ENCODE assay signal across 8 cellular contexts in genomic region chr22:42500164-42500835, GRCh38. TPM values are rescaled to one million over a fixed set of nuclear protein-coding genes. Genes with fewer than 3 reads are reported as not detected.
DNase-seq lines count a peak whose midpoint lies in the region; ATAC-seq and TF ChIP-seq lines count a peak whose summit lies in the region.

No MANE protein-coding gene starts in this region.

- H3K27ac ChIP-seq in RWPE2 (ENCODE audit: poor library complexity, severe bottlenecking) (no peak overlapping the region), prostate gland (peak overlapping the region; percentile 78 to 80)

- peak overlapping the region in 1 of 2 donors; percentile 36 for H3K27ac Mint-ChIP-seq in activated naive CD4-positive, alpha-beta T cell treated with anti-CD3 and anti-CD28 coated beads, Interleukin-2, amount 50 U/mL, for 72 hours
- H3K27ac Mint-ChIP-seq in type B pancreatic cell = no peak overlapping the region

- H3K4me1 Mint-ChIP-seq in type B pancreatic cell (ENCODE audit: unreplicated experiment) = peaks cover 13% of the 10 kb centered on the region

- H3K9me3 ChIP-seq in RWPE2 (ENCODE audit: severe bottlenecking) = no peaks in the 10 kb centered on the region
- H3K9me3 ChIP-seq in prostate gland = no peaks in the 10 kb centered on the region

- WGBS in prostate gland = 2% methylated on average over 44 of the region's 55 CpGs

- no peaks in the 10 kb centered on the region for H3K36me3 Mint-ChIP-seq in activated naive CD4-positive, alpha-beta T cell treated with anti-CD3 and anti-CD28 coated beads, Interleukin-2, amount 50 U/mL, for 72 hours
- H3K36me3 Mint-ChIP-seq in type B pancreatic cell = no peaks in the 10 kb centered on the region

- peak; percentile 88 for TF ChIP-seq POLR2A in prostate gland (IDR thresholded peaks at IDR 0.05)

- no peak for TF ChIP-seq CTCF in GM12875 (IDR thresholded peaks at IDR 0.05; ENCODE audit: borderline replicate concordance, insufficient read depth, low read depth, low read length)
- TF ChIP-seq CTCF in RWPE2 (IDR thresholded peaks at IDR 0.05; ENCODE audit: poor library complexity, severe bottlenecking) = no peak
- peak in 1 of 4 experiments; percentile 39 for TF ChIP-seq CTCF in prostate gland (IDR thresholded peaks at IDR 0.05)
- no peak for TF ChIP-seq CTCF in type B pancreatic cell (conservative IDR thresholded peaks at IDR 0.05)

- peak overlapping the region; percentile 39 for H3K4me3 ChIP-seq in GM12875 (ENCODE audit: low read depth, low read length)
- H3K4me3 ChIP-seq in RWPE2 (ENCODE audit: severe bottlenecking) = peak overlapping the region; percentile 10
- H3K4me3 ChIP-seq in prostate gland = peak overlapping the region; percentile 46 to 47

- DNase-seq in RWPE2 (ENCODE audit: low spot score) (peak; percentile 79), head of caudate nucleus (peak; percentile 75 to 96 (median 90)), prostate gland (ENCODE audit: low spot score) (peak; percentile 86), type B pancreatic cell (ENCODE audit: extremely low spot score, unreplicated experiment) (peak; percentile 75), NCI-H1105 treated with DMSO at 0.1 percent for 48 hours (lab: John Stamatoyannopoulos, UW) (no peak)
- peak; percentile 80 to 85 for DNase-seq in activated naive CD4-positive, alpha-beta T cell treated with anti-CD3 and anti-CD28 coated beads, Interleukin-2, amount 50 U/mL, for 72 hours (ENCODE audit: low spot score in 2 of 2)

- H3K27me3 ChIP-seq in RWPE2 (ENCODE audit: insufficient read depth, poor library complexity, severe bottlenecking) (no peaks in the 10 kb centered on the region), prostate gland (replicated peaks; ENCODE audit: insufficient read depth) (no peaks in the 10 kb centered on the region)

- no peaks in the 10 kb centered on the region for H3K36me3 ChIP-seq in RWPE2 (ENCODE audit: low read depth)
- H3K36me3 ChIP-seq in prostate gland = no peaks in the 10 kb centered on the region

- no peaks in the 10 kb centered on the region for H3K27me3 Mint-ChIP-seq in type B pancreatic cell

- peaks cover 18% of the 10 kb centered on the region for H3K4me1 ChIP-seq in RWPE2 (ENCODE audit: insufficient read depth, poor library complexity, severe bottlenecking)
- peaks cover 4% of the 10 kb centered on the region for H3K4me1 ChIP-seq in prostate gland (replicated peaks)

- ATAC-seq in HG02885 (IDR thresholded peaks at IDR 0.05; ENCODE audit: poor library complexity, unreplicated experiment) (peak; percentile 75), RWPE2 (ENCODE audit: low read depth) (peak; percentile 92)
- peak; percentile 92 to 96 for ATAC-seq in activated naive CD4-positive, alpha-beta T cell treated with anti-CD3 and anti-CD28 coated beads, Interleukin-2, amount 50 U/mL, for 72 hours

- H3K4me3 Mint-ChIP-seq in type B pancreatic cell = no peak overlapping the region

- H3K9me3 Mint-ChIP-seq in activated naive CD4-positive, alpha-beta T cell treated with anti-CD3 and anti-CD28 coated beads, Interleukin-2, amount 50 U/mL, for 72 hours = no peaks in the 10 kb centered on the region
- H3K9me3 Mint-ChIP-seq in type B pancreatic cell = no peaks in the 10 kb centered on the region

- intact Hi-C loops in head of caudate nucleus (cut with DNase I) = no loop called here
- intact Hi-C loops in prostate gland (cut with DNase I) = no loop called here

RNA-seq across cellular contexts. Expression of gene RRP7A, which starts 19.3 kb away (rescaled TPM):
- 10 to 100 TPM; 55.9 to 66.9 TPM for total RNA-seq in activated naive CD4-positive, alpha-beta T cell treated with anti-CD3 and anti-CD28 coated beads, Interleukin-2, amount 50 U/mL, for 72 hours
- total RNA-seq in prostate gland (10 to 100 TPM; 32.4 to 41.5 TPM), type B pancreatic cell (ENCODE audit: low replicate concordance) (76.0 and 102 TPM in 2 replicates)

RNA-seq across cellular contexts. Expression of gene SERHL2, which starts 53.5 kb away (rescaled TPM):
- total RNA-seq in activated naive CD4-positive, alpha-beta T cell treated with anti-CD3 and anti-CD28 coated beads, Interleukin-2, amount 50 U/mL, for 72 hours = 1 to 10 TPM; 1.2 to 1.9 TPM
- total RNA-seq in prostate gland = 10 to 100 TPM; 10.2 to 54.7 TPM
- 2.8 and 3.9 TPM in 2 replicates for total RNA-seq in type B pancreatic cell (ENCODE audit: low replicate concordance)
